In genomic region chr1:82728206-82728605, GRCh38 we compare ENCODE assay signal across 1 cellular context.
TF ChIP-seq lines count a peak whose summit lies in the region.

No MANE protein-coding gene starts in this region.

TF ChIP-seq in HepG2, 621 proteins besides CTCF, POLR2A, EP300 and RAD21 (continued from another document):
- TF ChIP-seq THRA (CRISPR knock-in tag; IDR thresholded peaks at IDR 0.05; ENCODE audit: borderline replicate concordance) (no peak), ZNF382 (CRISPR knock-in tag; IDR thresholded peaks at IDR 0.05; ENCODE audit: borderline replicate concordance) (no peak), ZNF761 (CRISPR knock-in tag; conservative IDR thresholded peaks at IDR 0.05) (no peak), MIER3 (CRISPR knock-in tag; IDR thresholded peaks at IDR 0.05; ENCODE audit: borderline replicate concordance) (no peak), DRAP1 (CRISPR knock-in tag; IDR thresholded peaks at IDR 0.05) (no peak)
